1 cellular context compared by ENCODE assay signal in genomic region chr14:61894452-61895077, GRCh38.
TF ChIP-seq lines count a peak whose summit lies in the region.

No MANE protein-coding gene starts in this region.

TF ChIP-seq in K562, 482 proteins besides CTCF, POLR2A, EP300 and RAD21 (continued from another document):
- peak; percentile 33; the same call in 1 of the 2 replicates for TF ChIP-seq SMC3 (conservative IDR thresholded peaks at IDR 0.05; ENCODE audit: insufficient read depth, low read depth, low read length)
